1 cellular context compared by ENCODE assay signal in the genomic region with DNA sequence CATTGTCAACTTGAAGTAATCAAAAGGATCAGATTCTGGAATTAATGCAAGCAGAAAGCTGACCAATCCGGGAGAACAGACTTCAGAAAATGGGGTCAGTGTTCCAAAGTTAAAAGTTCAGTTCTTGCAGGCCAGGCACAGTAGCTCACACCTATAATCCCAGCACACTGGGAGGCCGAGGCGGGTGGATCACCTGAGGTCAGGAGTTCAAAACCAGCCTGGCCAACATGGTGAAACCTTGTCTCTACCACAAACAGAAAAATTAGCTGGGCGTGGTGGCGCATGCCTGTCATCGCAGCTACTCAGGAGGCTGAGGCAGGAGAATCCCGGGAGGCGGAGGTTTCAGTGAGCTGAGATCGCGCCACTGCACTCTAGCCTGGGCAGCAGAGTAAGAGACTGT.
TF ChIP-seq lines count a peak whose summit lies in the region.

No MANE protein-coding gene starts in this region.

TF ChIP-seq in HepG2, 621 proteins besides CTCF, POLR2A, EP300 and RAD21:
- TF ChIP-seq ZMYM4 (CRISPR knock-in tag; IDR thresholded peaks at IDR 0.05), result 0 out of 2 replicates have a peak, but pooled peaks have one; percentile 25
